Comparison of ENCODE assay signal across 23 cellular contexts in genomic region chr3:42704136-42704841, GRCh38. TPM values are rescaled to one million over a fixed set of nuclear protein-coding genes. Genes with fewer than 3 reads are reported as not detected.
DNase-seq lines count a peak whose midpoint lies in the region; ATAC-seq and TF ChIP-seq lines count a peak whose summit lies in the region.
"Had no signal": no experiment of that assay in that cellular context is flagged by ENCODE, and none has a peak within 500 bp of the region (broad histone marks: within the 10 kb centered on the region; RNA-seq: fewer than 3 reads in every experiment).

No MANE protein-coding gene starts in this region.

- TF ChIP-seq CTCF in parathyroid adenoma (IDR thresholded peaks at IDR 0.05): no peak
- no peak for TF ChIP-seq CTCF in tibial nerve (IDR thresholded peaks at IDR 0.05)

- H3K27me3 ChIP-seq in parathyroid adenoma (ENCODE audit: control insufficient read depth, insufficient read depth, low read length) (no peaks in the 10 kb centered on the region), tibial nerve (no peaks in the 10 kb centered on the region)
- H3K27me3 ChIP-seq: adrenal gland, pancreas, transverse colon had no signal

- H3K36me3 ChIP-seq in parathyroid adenoma (ENCODE audit: control insufficient read depth, insufficient read depth, low read length) (no peaks in the 10 kb centered on the region), tibial nerve (no peaks in the 10 kb centered on the region)
- H3K36me3 ChIP-seq: adrenal gland, pancreas, transverse colon had no signal

- H3K4me3 ChIP-seq in parathyroid adenoma (ENCODE audit: low read depth, low read length) (no peak overlapping the region), tibial nerve (no peak overlapping the region)
- H3K4me3 ChIP-seq: adrenal gland, pancreas, transverse colon had no signal

- H3K4me2 ChIP-seq in parathyroid adenoma (ENCODE audit: low read length): no peak overlapping the region

- TF ChIP-seq POLR2A in tibial nerve (IDR thresholded peaks at IDR 0.05): no peak

- H3K4me1 ChIP-seq in parathyroid adenoma (peaks cover 16% of the 10 kb centered on the region), tibial nerve (peaks cover 0 to 9% (median 0%) of the 10 kb centered on the region in 4 donors)
- H3K4me1 ChIP-seq: adrenal gland, pancreas, transverse colon had no signal

- ATAC-seq in GM21526 (IDR thresholded peaks at IDR 0.05; ENCODE audit: low FRiP score, unreplicated experiment): no peak
- ATAC-seq: pancreas, T-cell had no signal

- no peak overlapping the region for H2AFZ ChIP-seq in parathyroid adenoma

- peaks cover 3% of the 10 kb centered on the region for H3K79me2 ChIP-seq in parathyroid adenoma

- no peak for TF ChIP-seq EP300 in tibial nerve (IDR thresholded peaks at IDR 0.05)

- H3K9ac ChIP-seq in parathyroid adenoma: no peak overlapping the region

- H3K27ac ChIP-seq in parathyroid adenoma (peak overlapping the region; percentile 97), tibial nerve (no peak overlapping the region)
- H3K27ac ChIP-seq: adrenal gland, pancreas, transverse colon had no signal

- H3K9me3 ChIP-seq in parathyroid adenoma (ENCODE audit: control insufficient read depth, low read length) (no peaks in the 10 kb centered on the region), tibial nerve (no peaks in the 10 kb centered on the region)
- H3K9me3 ChIP-seq: adrenal gland, pancreas, transverse colon had no signal

- 70 to 72% methylated on average over 7 to 8 of the region's 8 CpGs for WGBS in tibial nerve, 2 donors

- DNase-seq in EL (peak; percentile 11), HT1080 (ENCODE audit: low read depth) (peak; percentile 34), ecto neural progenitor cell (ENCODE audit: low spot score) (peak; percentile 26), tibial nerve (ENCODE audit: low spot score in 2 of 2) (no peak), AG08395 (ENCODE audit: low spot score) (no peak)
- DNase-seq: activated CD4-positive, alpha-beta T cell treated with anti-CD3 and anti-CD28 coated beads, Interleukin-2, amount 10 ng/mL, durations not matched to agents 24 days and 14 days; activated gamma-delta T cell; CD8-positive, alpha-beta memory T cell; NCI-H2107; NCI-H524; SHP77; stimulated activated naive CD4-positive, alpha-beta T cell; transverse colon had no signal

RNA-seq across cellular contexts. Expression of gene HHATL, which starts 1.7 kb away (rescaled TPM):
- not detected in 2 replicates for total RNA-seq in HT1080 (2014; rRNA removed; shearing (Covaris generic))
- polyA plus RNA-seq in HT1080 (2015; cell fraction: cytosol; rRNA removed): not detected in 2 replicates
- not detected in 2 replicates for polyA plus RNA-seq in HT1080 (2015; cell fraction: nucleus; rRNA removed)
- total RNA-seq in tibial nerve: 1 to 10 TPM in 1 of 4 donors, not detected in 3; 3.5 TPM
- total RNA-seq: activated CD4-positive, alpha-beta T cell treated with anti-CD3 and anti-CD28 coated beads, Interleukin-2, amount 10 ng/mL, durations not matched to agents 24 days and 14 days; bronchial epithelial cell; CD8-positive, alpha-beta memory T cell; dermis microvascular lymphatic vessel endothelial cell; fibroblast of villous mesenchyme; H4; T-cell had no signal
- polyA plus RNA-seq: CD8-positive, alpha-beta memory T cell; keratinocyte had no signal

RNA-seq across cellular contexts. Expression of gene KLHL40, which starts 19.0 kb away (rescaled TPM):
- total RNA-seq in HT1080 (2014; rRNA removed; shearing (Covaris generic)): not detected in 2 replicates
- polyA plus RNA-seq in HT1080 (2015; cell fraction: cytosol; rRNA removed): not detected in 2 replicates
- not detected in 2 replicates for polyA plus RNA-seq in HT1080 (2015; cell fraction: nucleus; rRNA removed)
- total RNA-seq in tibial nerve: under 1 TPM in 1 of 4 donors, not detected in 3; 0.42 TPM
- total RNA-seq: activated CD4-positive, alpha-beta T cell treated with anti-CD3 and anti-CD28 coated beads, Interleukin-2, amount 10 ng/mL, durations not matched to agents 24 days and 14 days; bronchial epithelial cell; CD8-positive, alpha-beta memory T cell; dermis microvascular lymphatic vessel endothelial cell; fibroblast of villous mesenchyme; H4; pancreas; T-cell had no signal
- polyA plus RNA-seq: CD8-positive, alpha-beta memory T cell; keratinocyte had no signal

RNA-seq across cellular contexts. Expression of gene ZBTB47, which starts 50.8 kb away (rescaled TPM):
- total RNA-seq in HT1080 (2014; rRNA removed; shearing (Covaris generic)): 13.0 and 16.4 TPM in 2 replicates
- polyA plus RNA-seq in HT1080 (2015; cell fraction: cytosol; rRNA removed): 6.6 and 7.8 TPM in 2 replicates
- polyA plus RNA-seq in HT1080 (2015; cell fraction: nucleus; rRNA removed): 13.7 and 14.6 TPM in 2 replicates
- 10 to 100 TPM; 44.6 to 81.3 (median 60.3) TPM for total RNA-seq in tibial nerve
- polyA plus RNA-seq: CD8-positive, alpha-beta memory T cell had no signal

Comparison
In these comparisons a context has a peak if more than half of its experiments do, and no peak if none do; other contexts are left out.
1. DNase-seq: peak in EL (single experiment), HT1080 (single experiment) and ecto neural progenitor cell (single experiment); none in tibial nerve (0 of 2) and AG08395 (single experiment).